ENCODE assay signal across 1 cellular context in genomic region chr7:66075590-66076458, GRCh38.
TF ChIP-seq lines count a peak whose summit lies in the region.

Gene ASL, plus strand, starts transcription at chr7:66075819. Its CDS starts 263 bp downstream, at chr7:66076082.

TF ChIP-seq in K562, 482 proteins besides CTCF, POLR2A, EP300 and RAD21 (continued from another document and continues in another):
- TF ChIP-seq ZBTB5 (IDR thresholded peaks at IDR 0.05), result no peak
- TF ChIP-seq EZH2 (IDR thresholded peaks at IDR 0.05; ENCODE audit: borderline replicate concordance, low read depth, low read length), result no peak
- TF ChIP-seq ZNF41 (CRISPR knock-in tag; conservative IDR thresholded peaks at IDR 0.05), result no peak
- TF ChIP-seq ZNF699 (CRISPR knock-in tag; IDR thresholded peaks at IDR 0.05; ENCODE audit: insufficient replicate concordance), result no peak
- no peak for TF ChIP-seq TAL1 (IDR thresholded peaks at IDR 0.05)
- no peak for TF ChIP-seq ARNT (IDR thresholded peaks at IDR 0.05)
- no peak for TF ChIP-seq ZNF253 (CRISPR knock-in tag; conservative IDR thresholded peaks at IDR 0.05)
- TF ChIP-seq TBP (optimal IDR thresholded peaks at IDR 0.05; ENCODE audit: low read depth, low read length), result peak; percentile 96
- TF ChIP-seq ZNF830 (CRISPR knock-in tag; IDR thresholded peaks at IDR 0.05), result no peak
- TF ChIP-seq CBX1 (IDR thresholded peaks at IDR 0.05; ENCODE audit: low read depth), result no peak
- TF ChIP-seq IFI16 (CRISPR knock-in tag; IDR thresholded peaks at IDR 0.05), result no peak
- TF ChIP-seq NCOA1 (IDR thresholded peaks at IDR 0.05; ENCODE audit: low read depth), result no peak
- no peak for TF ChIP-seq FOXJ2 (tag; IDR thresholded peaks at IDR 0.05)
- TF ChIP-seq PYGO2 (tag; IDR thresholded peaks at IDR 0.05), result no peak
- TF ChIP-seq TCF3 (CRISPR knock-in tag; IDR thresholded peaks at IDR 0.05), result peak; percentile 64
- no peak for TF ChIP-seq CC2D1A (IDR thresholded peaks at IDR 0.05)
- 0 out of 2 replicates have a peak, but pooled peaks have one; percentile 19 for TF ChIP-seq CGGBP1 (CRISPR knock-in tag; IDR thresholded peaks at IDR 0.05)
- TF ChIP-seq DNMT1 (IDR thresholded peaks at IDR 0.05), result no peak
- peak; percentile 83 for TF ChIP-seq L3MBTL2 (IDR thresholded peaks at IDR 0.05)
- TF ChIP-seq PHB (CRISPR knock-in tag; IDR thresholded peaks at IDR 0.05), result no peak
- no peak for TF ChIP-seq CUX1 (CRISPR knock-in tag; IDR thresholded peaks at IDR 0.05)
- no peak for TF ChIP-seq HMG20B (CRISPR knock-in tag; IDR thresholded peaks at IDR 0.05)
- TF ChIP-seq ZNF766 (CRISPR knock-in tag; conservative IDR thresholded peaks at IDR 0.05), result no peak
- no peak for TF ChIP-seq ZBTB8A (IDR thresholded peaks at IDR 0.05; ENCODE audit: partially characterized antibody)
- peak; percentile 63; the same call in 1 of the 2 replicates for TF ChIP-seq TFAP4 (CRISPR knock-in tag; IDR thresholded peaks at IDR 0.05; ENCODE audit: borderline replicate concordance)
- TF ChIP-seq FOXM1 (IDR thresholded peaks at IDR 0.05; ENCODE audit: low read depth), result no peak
- no peak for TF ChIP-seq FOXM1 (CRISPR knock-in tag; IDR thresholded peaks at IDR 0.05; ENCODE audit: low read depth)
- no peak for TF ChIP-seq NFXL1 (CRISPR knock-in tag; IDR thresholded peaks at IDR 0.05)
- TF ChIP-seq PATZ1 (CRISPR knock-in tag; IDR thresholded peaks at IDR 0.05; ENCODE audit: borderline replicate concordance), result no peak
- TF ChIP-seq POLR2AphosphoS5 (IDR thresholded peaks at IDR 0.05; ENCODE audit: control insufficient read depth, insufficient read depth, low read depth, low read length), result peak; percentile 75
- no peak for TF ChIP-seq MCM2 (IDR thresholded peaks at IDR 0.05; ENCODE audit: low read depth)
- no peak for TF ChIP-seq ZNF655 (CRISPR knock-in tag; IDR thresholded peaks at IDR 0.05)
- peak; percentile 26; the same call in 1 of the 2 replicates for TF ChIP-seq SOX6 (IDR thresholded peaks at IDR 0.05)
- TF ChIP-seq ELK3 (CRISPR knock-in tag; IDR thresholded peaks at IDR 0.05), result no peak
- TF ChIP-seq SMAD1 (IDR thresholded peaks at IDR 0.05; ENCODE audit: low read depth, low read length, partially characterized antibody), result peak; percentile 57
- no peak for TF ChIP-seq SRSF7 (optimal IDR thresholded peaks at IDR 0.05; ENCODE audit: low read depth, low read length)
- peak; percentile 94 for TF ChIP-seq CREM (IDR thresholded peaks at IDR 0.05; ENCODE audit: low read depth)
- no peak for TF ChIP-seq SMAD2 (IDR thresholded peaks at IDR 0.05; ENCODE audit: low read depth, low read length)
- peak; percentile 66 for TF ChIP-seq ZNF263 (CRISPR knock-in tag; IDR thresholded peaks at IDR 0.05; ENCODE audit: borderline replicate concordance)
- TF ChIP-seq ZNF175 (CRISPR knock-in tag; IDR thresholded peaks at IDR 0.05; ENCODE audit: low read depth), result no peak
- no peak for TF ChIP-seq ZKSCAN8 (CRISPR knock-in tag; IDR thresholded peaks at IDR 0.05)
- TF ChIP-seq SREBF2 (CRISPR knock-in tag; IDR thresholded peaks at IDR 0.05), result no peak
- TF ChIP-seq XRCC4 (IDR thresholded peaks at IDR 0.05; ENCODE audit: extremely low read depth, insufficient read depth, insufficient read length), result no peak
- no peak for TF ChIP-seq HLTF (IDR thresholded peaks at IDR 0.05)
- no peak for TF ChIP-seq FOXO4 (CRISPR knock-in tag; IDR thresholded peaks at IDR 0.05)
- no peak for TF ChIP-seq NFRKB (IDR thresholded peaks at IDR 0.05; ENCODE audit: low read depth)
- peak; percentile 42 for TF ChIP-seq FOSL1 (tag; conservative IDR thresholded peaks at IDR 0.05)
- no peak for TF ChIP-seq ZNF224 (CRISPR knock-in tag; IDR thresholded peaks at IDR 0.05)
- no peak for TF ChIP-seq RBM39 (optimal IDR thresholded peaks at IDR 0.05; ENCODE audit: low read depth, low read length)
- TF ChIP-seq CTCFL (IDR thresholded peaks at IDR 0.05; ENCODE audit: borderline replicate concordance, insufficient read depth, low read depth, low read length, poor library complexity, severe bottlenecking), result no peak
- TF ChIP-seq SMARCE1 (IDR thresholded peaks at IDR 0.05), result no peak
- TF ChIP-seq SIRT6 (IDR thresholded peaks at IDR 0.05; ENCODE audit: low read depth, low read length), result no peak
- no peak for TF ChIP-seq SIX5 (IDR thresholded peaks at IDR 0.05; ENCODE audit: borderline replicate concordance in 1 of 2, insufficient read depth in 1 of 2, low read depth in 1 of 2, low read length in 2 of 2)
- TF ChIP-seq ERF (CRISPR knock-in tag; IDR thresholded peaks at IDR 0.05), result 0 out of 2 replicates have a peak, but pooled peaks have one; percentile 22
- TF ChIP-seq TEAD1 (CRISPR knock-in tag; IDR thresholded peaks at IDR 0.05), result peak in 1 of 2 experiments; percentile 69; a peak in 1 of 4 replicates
- TF ChIP-seq SUPT5H (IDR thresholded peaks at IDR 0.05), result peak; percentile 91
- no peak for TF ChIP-seq BDP1 (IDR thresholded peaks at IDR 0.05; ENCODE audit: insufficient read depth, insufficient read length)
- TF ChIP-seq RFX5 (IDR thresholded peaks at IDR 0.05; ENCODE audit: low read depth, low read length), result no peak
- peak; percentile 94 for TF ChIP-seq TAF1 (IDR thresholded peaks at IDR 0.05; ENCODE audit: control insufficient read depth, extremely low read depth, insufficient read depth, low read length, severe bottlenecking)
- 0 out of 4 replicates have a peak, but pooled peaks of 1 of the 2 experiments have one; percentile 33 for TF ChIP-seq FOXA3 (CRISPR knock-in tag; conservative IDR thresholded peaks at IDR 0.05 in 1 of 2, IDR thresholded peaks at IDR 0.05 in 1 of 2)
